29 cellular contexts compared by ENCODE assay signal in genomic region chr10:102148275-102148674, GRCh38. TPM values are rescaled to one million over a fixed set of nuclear protein-coding genes. Genes with fewer than 3 reads are reported as not detected.
DNase-seq lines count a peak whose midpoint lies in the region; ATAC-seq, FAIRE-seq and TF ChIP-seq lines count a peak whose summit lies in the region.
"Had no signal": no experiment of that assay in that cellular context is flagged by ENCODE, and none has a peak within 500 bp of the region (broad histone marks: within the 10 kb centered on the region; RNA-seq: fewer than 3 reads in every experiment).

No MANE protein-coding gene starts in this region.

- no peaks in the 10 kb centered on the region for H3K27me3 ChIP-seq in H7 (ENCODE audit: control insufficient read depth, insufficient read depth, low read length)
- H3K27me3 ChIP-seq in astrocyte (ENCODE audit: insufficient read depth, low read length): no peaks in the 10 kb centered on the region
- H3K27me3 ChIP-seq: adrenal gland; BLaER1 treated with 17β-estradiol and CSF1 and Interleukin-3, amounts not matched to agents 10 nM and 100 nM; ovary; right atrium auricular region had no signal

- peaks cover 24% of the 10 kb centered on the region for H3K36me3 Mint-ChIP-seq in activated naive CD8-positive, alpha-beta T cell
- peaks cover 76% of the 10 kb centered on the region for H3K36me3 Mint-ChIP-seq in activated naive CD8-positive, alpha-beta T cell treated with anti-CD3 and anti-CD28 coated beads, Interleukin-2, amount 50 U/mL, for 24 hours (ENCODE audit: low read depth)
- H3K36me3 Mint-ChIP-seq in astrocyte (ENCODE audit: low read depth, unreplicated experiment): peaks cover 44% of the 10 kb centered on the region
- H3K36me3 Mint-ChIP-seq in stimulated activated naive B cell treated with anti-CD40 and anti-IgM and Interleukin-4, amounts not matched to agents 10 μg/mL and 1 μg/mL and 100 μg/mL, for 72 hours: peaks cover 76 to 81% of the 10 kb centered on the region in 2 donors

- peaks cover 15% of the 10 kb centered on the region for H3K4me1 ChIP-seq in astrocyte (ENCODE audit: insufficient read depth, low read length)

- H3K9me3 ChIP-seq in astrocyte (ENCODE audit: insufficient read depth, low read depth, low read length): no peaks in the 10 kb centered on the region
- H3K9me3 ChIP-seq: adrenal gland; BLaER1 treated with 17β-estradiol and CSF1 and Interleukin-3, amounts not matched to agents 10 nM and 100 nM; ovary; right atrium auricular region had no signal

- H3K27ac Mint-ChIP-seq in activated naive CD8-positive, alpha-beta T cell: peak overlapping the region; percentile 25
- H3K27ac Mint-ChIP-seq in activated naive CD8-positive, alpha-beta T cell treated with anti-CD3 and anti-CD28 coated beads, Interleukin-2, amount 50 U/mL, for 24 hours: no peak overlapping the region
- H3K27ac Mint-ChIP-seq in astrocyte (ENCODE audit: unreplicated experiment): no peak overlapping the region
- H3K27ac Mint-ChIP-seq in stimulated activated naive B cell treated with anti-CD40 and anti-IgM and Interleukin-4, amounts not matched to agents 10 μg/mL and 1 μg/mL and 100 μg/mL, for 72 hours: peak overlapping the region; percentile 43
- H3K27ac Mint-ChIP-seq: mesothelial cell of epicardium, nephron had no signal

- TF ChIP-seq CTCF in astrocyte (IDR thresholded peaks at IDR 0.05; ENCODE audit: insufficient read depth, low read depth, low read length): no peak

- H3K4me1 Mint-ChIP-seq in activated naive CD8-positive, alpha-beta T cell (ENCODE audit: low read depth): peaks cover 18% of the 10 kb centered on the region
- H3K4me1 Mint-ChIP-seq in activated naive CD8-positive, alpha-beta T cell treated with anti-CD3 and anti-CD28 coated beads, Interleukin-2, amount 50 U/mL, for 24 hours: peaks cover 24% of the 10 kb centered on the region
- peaks cover 29% of the 10 kb centered on the region for H3K4me1 Mint-ChIP-seq in astrocyte (ENCODE audit: low read depth, unreplicated experiment)
- H3K4me1 Mint-ChIP-seq in stimulated activated naive B cell treated with anti-CD40 and anti-IgM and Interleukin-4, amounts not matched to agents 10 μg/mL and 1 μg/mL and 100 μg/mL, for 72 hours: peaks cover 26 to 40% of the 10 kb centered on the region in 2 donors

- no peak overlapping the region for H3K4me3 Mint-ChIP-seq in activated naive CD8-positive, alpha-beta T cell
- H3K4me3 Mint-ChIP-seq in activated naive CD8-positive, alpha-beta T cell treated with anti-CD3 and anti-CD28 coated beads, Interleukin-2, amount 50 U/mL, for 24 hours: no peak overlapping the region
- peak overlapping the region; percentile 61 for H3K4me3 Mint-ChIP-seq in astrocyte (ENCODE audit: unreplicated experiment)
- no peak overlapping the region for H3K4me3 Mint-ChIP-seq in stimulated activated naive B cell treated with anti-CD40 and anti-IgM and Interleukin-4, amounts not matched to agents 10 μg/mL and 1 μg/mL and 100 μg/mL, for 72 hours
- H3K4me3 Mint-ChIP-seq: brain, mesothelial cell of epicardium, nephron, type B pancreatic cell had no signal

- no peaks in the 10 kb centered on the region for H3K9me3 Mint-ChIP-seq in activated naive CD8-positive, alpha-beta T cell (ENCODE audit: low read depth)
- H3K9me3 Mint-ChIP-seq in activated naive CD8-positive, alpha-beta T cell treated with anti-CD3 and anti-CD28 coated beads, Interleukin-2, amount 50 U/mL, for 24 hours: no peaks in the 10 kb centered on the region
- no peaks in the 10 kb centered on the region for H3K9me3 Mint-ChIP-seq in astrocyte (ENCODE audit: unreplicated experiment)
- no peaks in the 10 kb centered on the region for H3K9me3 Mint-ChIP-seq in stimulated activated naive B cell treated with anti-CD40 and anti-IgM and Interleukin-4, amounts not matched to agents 10 μg/mL and 1 μg/mL and 100 μg/mL, for 72 hours
- H3K9me3 Mint-ChIP-seq: mesothelial cell of epicardium, nephron, type B pancreatic cell had no signal

- no peak overlapping the region for H3K27ac ChIP-seq in astrocyte (ENCODE audit: low read depth, low read length)
- H3K27ac ChIP-seq: adrenal gland; BLaER1 treated with 17β-estradiol and CSF1 and Interleukin-3, amounts not matched to agents 10 nM and 100 nM; ovary; right atrium auricular region had no signal

- no peak for DNase-seq in activated naive CD8-positive, alpha-beta T cell treated with anti-CD3 and anti-CD28 coated beads, Interleukin-2, amount 50 U/mL, for 24 hours
- peak; percentile 23 for DNase-seq in H7
- DNase-seq in astrocyte (ENCODE audit: low read depth): no peak
- DNase-seq in stimulated activated naive B cell treated with anti-CD40 and anti-IgM and Interleukin-4, amounts not matched to agents 10 μg/mL and 1 μg/mL and 100 μg/mL, for 72 hours: no peak
- no peak for DNase-seq in NCI-H128 (lab: John Stamatoyannopoulos, UW; ENCODE audit: unreplicated experiment)
- DNase-seq in NCI-H1092 treated with DMSO at 0.1 percent for 48 hours (lab: John Stamatoyannopoulos, UW): no peak
- DNase-seq: activated CD4-positive, alpha-beta T cell treated with anti-CD3 and anti-CD28 coated beads for 4 hours; activated CD8-positive, alpha-beta memory T cell treated with anti-CD3 and anti-CD28 coated beads, Interleukin-2, amount 50 U/mL, for 48 hours; adrenal gland; DND-41; glutamatergic neuron; left ventricle myocardium superior; MM.1S; NCI-H1417 treated with DMSO at 0.1 percent for 48 hours; NCI-H446 treated with DMSO at 0.1 percent for 48 hours; NCI-H82; stimulated activated CD4-positive, alpha-beta T cell treated with anti-CD3 and anti-CD28 coated beads, Interleukin-1b, Interleukin-23, amount 100 ng/mL, for 48 hours; stimulated activated CD8-positive, alpha-beta memory T cell treated with anti-CD3 and anti-CD28 coated beads, Interleukin-4, amount 100 ng/mL, for 48 hours had no signal

- H4K20me1 ChIP-seq in astrocyte (ENCODE audit: insufficient read depth, low read length): peaks cover 89% of the 10 kb centered on the region

- no peak for ATAC-seq in activated naive CD8-positive, alpha-beta T cell treated with anti-CD3 and anti-CD28 coated beads, Interleukin-2, amount 50 U/mL, for 24 hours
- no peak for ATAC-seq in stimulated activated naive B cell treated with anti-CD40 and anti-IgM and Interleukin-4, amounts not matched to agents 10 μg/mL and 1 μg/mL and 100 μg/mL, for 72 hours (replicated peaks)
- ATAC-seq: K562, left ventricle myocardium superior had no signal

- H3K27me3 Mint-ChIP-seq in activated naive CD8-positive, alpha-beta T cell: no peaks in the 10 kb centered on the region
- peaks cover 2% of the 10 kb centered on the region for H3K27me3 Mint-ChIP-seq in activated naive CD8-positive, alpha-beta T cell treated with anti-CD3 and anti-CD28 coated beads, Interleukin-2, amount 50 U/mL, for 24 hours
- H3K27me3 Mint-ChIP-seq in astrocyte (ENCODE audit: low read depth, unreplicated experiment): no peaks in the 10 kb centered on the region
- H3K27me3 Mint-ChIP-seq in stimulated activated naive B cell treated with anti-CD40 and anti-IgM and Interleukin-4, amounts not matched to agents 10 μg/mL and 1 μg/mL and 100 μg/mL, for 72 hours: no peaks in the 10 kb centered on the region
- H3K27me3 Mint-ChIP-seq: type B pancreatic cell had no signal

- no peak overlapping the region for H3K9ac ChIP-seq in astrocyte (ENCODE audit: low read length)
- H3K9ac ChIP-seq: BLaER1 treated with 17β-estradiol and CSF1 and Interleukin-3, amounts not matched to agents 10 nM and 100 nM had no signal

- peaks cover 54% of the 10 kb centered on the region for H3K79me2 ChIP-seq in astrocyte (ENCODE audit: insufficient read depth, low read length)

- H3K4me2 ChIP-seq in astrocyte (ENCODE audit: low read length): no peak overlapping the region
- H3K4me2 ChIP-seq: BLaER1 treated with 17β-estradiol and CSF1 and Interleukin-3, amounts not matched to agents 10 nM and 100 nM; smooth muscle cell had no signal

- H3K36me3 ChIP-seq in H7 (replicated peaks; ENCODE audit: control insufficient read depth, insufficient read depth, low read length) (peaks cover 43% of the 10 kb centered on the region), astrocyte (ENCODE audit: insufficient read depth, low read length) (peaks cover 59% of the 10 kb centered on the region)
- H3K36me3 ChIP-seq: ovary had no signal

- no peak for FAIRE-seq in astrocyte (lab: Jason Lieb, UNC)
- FAIRE-seq: islet of Langerhans, K562 had no signal

- H2AFZ ChIP-seq in astrocyte (ENCODE audit: low read depth, low read length): no peak overlapping the region

- H3K4me3 ChIP-seq in H7 (ENCODE audit: insufficient read depth, low read depth, low read length) (no peak overlapping the region), astrocyte (ENCODE audit: insufficient read depth, low read depth, low read length) (no peak overlapping the region)
- H3K4me3 ChIP-seq: adrenal gland; BLaER1 treated with 17β-estradiol and CSF1 and Interleukin-3, amounts not matched to agents 10 nM and 100 nM; K562; ovary; right atrium auricular region; smooth muscle cell had no signal

RNA-seq across cellular contexts. Expression of gene NOLC1, which starts 3.9 kb away (rescaled TPM):
- 83.6 and 87.1 TPM in 2 replicates for total RNA-seq in H7 (2014; rRNA removed; shearing (Covaris generic))
- 84.1 and 92.9 TPM in 2 replicates for total RNA-seq in astrocyte

RNA-seq across cellular contexts. Expression of gene PPRC1, which starts 15.4 kb away (rescaled TPM):
- total RNA-seq in H7 (2014; rRNA removed; shearing (Covaris generic)): 40.0 and 44.3 TPM in 2 replicates
- total RNA-seq in astrocyte: 54.1 and 56.9 TPM in 2 replicates

RNA-seq across cellular contexts. Expression of gene LDB1, which starts 28.1 kb away (rescaled TPM):
- 85.5 and 87.2 TPM in 2 replicates for total RNA-seq in H7 (2014; rRNA removed; shearing (Covaris generic))
- 126 and 134 TPM in 2 replicates for total RNA-seq in astrocyte

Comparison
In these comparisons a context has a peak if more than half of its experiments do, and no peak if none do; other contexts are left out.
1. H3K27ac Mint-ChIP-seq: peak in activated naive CD8-positive, alpha-beta T cell (single experiment) and stimulated activated naive B cell treated with anti-CD40 and anti-IgM and Interleukin-4, amounts not matched to agents 10 μg/mL and 1 μg/mL and 100 μg/mL, for 72 hours (single experiment); none in activated naive CD8-positive, alpha-beta T cell treated with anti-CD3 and anti-CD28 coated beads, Interleukin-2, amount 50 U/mL, for 24 hours (single experiment) and astrocyte (single experiment).